In genomic region chr21:35945089-35945671, GRCh38 we compare ENCODE assay signal across 24 cellular contexts.
"Had no signal": no experiment of that assay in that cellular context is flagged by ENCODE, and none has a peak within 500 bp of the region (broad histone marks: within the 10 kb centered on the region; RNA-seq: fewer than 3 reads in every experiment).

No MANE protein-coding gene starts in this region.

- H3K4me3 Mint-ChIP-seq: natural killer cell; neural crest cell; stimulated activated naive CD8-positive, alpha-beta T cell treated with anti-CD3 and anti-CD28 coated beads, Interleukin-15, amount 100 ng/mL, for 72 hours had no signal

- H3K4me1 Mint-ChIP-seq: natural killer cell; stimulated activated naive CD8-positive, alpha-beta T cell treated with anti-CD3 and anti-CD28 coated beads, Interleukin-15, amount 100 ng/mL, for 72 hours had no signal

- H3K36me3 Mint-ChIP-seq: natural killer cell had no signal

- DNase-seq: dorsolateral prefrontal cortex; effector CD4-positive, alpha-beta T cell; foreskin fibroblast; gastrocnemius medialis; head of caudate nucleus; left ventricle myocardium superior; lower lobe of right lung; natural killer cell; stimulated activated CD4-positive, alpha-beta T cell treated with anti-CD3 and anti-CD28 coated beads, Interleukin-12 subunit alpha, Interleukin-12 subunit beta, amount 100 ng/mL, for 4 hours; stimulated activated CD4-positive, alpha-beta T cell treated with anti-CD3 and anti-CD28 coated beads, Interleukin-1b, Interleukin-23, amount 100 ng/mL, for 48 hours; stimulated activated CD4-positive, alpha-beta T cell treated with anti-CD3 and anti-CD28 coated beads, Interleukin-4, amount 100 ng/mL, for 1 hour; stimulated activated CD8-positive, alpha-beta memory T cell treated with anti-CD3 and anti-CD28 coated beads, Interleukin-4, amount 100 ng/mL, for 48 hours; stimulated activated naive CD4-positive, alpha-beta T cell; stimulated activated naive CD8-positive, alpha-beta T cell treated with anti-CD3 and anti-CD28 coated beads, Interleukin-15, amount 100 ng/mL, for 72 hours; transverse colon had no signal

- H3K9me3 ChIP-seq: gastrocnemius medialis, lower lobe of right lung, neutrophil, suprapubic skin, transverse colon, vagina had no signal

- H3K36me3 ChIP-seq: gastrocnemius medialis, lower lobe of right lung, neutrophil, suprapubic skin, transverse colon, vagina had no signal

- H3K79me2 ChIP-seq: parathyroid adenoma had no signal

- ATAC-seq: esophagus mucosa; gastrocnemius medialis; left ventricle myocardium superior; lower lobe of right lung; natural killer cell; sciatic nerve; stimulated activated naive CD8-positive, alpha-beta T cell treated with anti-CD3 and anti-CD28 coated beads, Interleukin-15, amount 100 ng/mL, for 72 hours had no signal

- H3K9me3 Mint-ChIP-seq: natural killer cell; neural crest cell; stimulated activated naive CD8-positive, alpha-beta T cell treated with anti-CD3 and anti-CD28 coated beads, Interleukin-15, amount 100 ng/mL, for 72 hours had no signal

- H3K27me3 ChIP-seq: gastrocnemius medialis, neutrophil, suprapubic skin, transverse colon, vagina had no signal

- H3K27me3 Mint-ChIP-seq: stimulated activated naive CD8-positive, alpha-beta T cell treated with anti-CD3 and anti-CD28 coated beads, Interleukin-15, amount 100 ng/mL, for 72 hours had no signal

- H3K4me1 ChIP-seq: lower lobe of right lung, parathyroid adenoma, vagina had no signal

- H3K4me2 ChIP-seq: smooth muscle cell had no signal

- H3K27ac Mint-ChIP-seq: natural killer cell, progenitor cell of endocrine pancreas had no signal

- H3K9ac ChIP-seq: parathyroid adenoma had no signal

- H2AFZ ChIP-seq: parathyroid adenoma had no signal

- H3K27ac ChIP-seq: dorsolateral prefrontal cortex, gastrocnemius medialis, lower lobe of right lung, neutrophil, parathyroid adenoma, suprapubic skin, transverse colon, vagina had no signal

- H3K4me3 ChIP-seq: dorsolateral prefrontal cortex, gastrocnemius medialis, lower lobe of right lung, smooth muscle cell, suprapubic skin, transverse colon, vagina had no signal
